Comparison of ENCODE assay signal across 20 cellular contexts in the genomic region with DNA sequence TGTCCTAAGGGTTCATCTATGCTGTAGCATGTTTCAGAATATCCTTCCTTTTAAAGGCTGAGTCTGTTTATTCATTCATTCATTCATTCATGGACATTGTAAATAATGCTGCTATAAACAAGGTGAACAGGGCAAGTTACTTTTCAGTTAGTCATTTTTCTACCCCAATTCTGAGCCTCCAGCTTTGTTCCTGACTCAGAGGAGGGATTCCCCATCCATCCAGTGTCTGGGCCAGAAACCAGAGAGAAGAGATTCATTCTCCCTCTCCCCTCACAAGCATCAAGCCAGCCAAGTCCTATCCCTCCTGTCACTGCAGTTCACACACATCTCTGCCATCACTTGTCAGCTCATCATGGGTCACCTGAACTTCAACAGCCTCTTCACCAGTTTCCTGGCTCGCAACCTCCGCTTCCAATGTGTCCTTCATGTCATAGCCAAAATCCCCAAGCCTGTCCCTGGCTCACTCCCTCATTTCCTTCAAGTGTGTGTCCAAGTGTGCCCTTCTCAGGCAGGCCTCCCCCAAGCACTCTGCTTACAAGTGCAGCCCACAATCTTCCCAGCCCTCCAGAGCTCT.
DNase-seq lines count a peak whose midpoint lies in the region; ATAC-seq, FAIRE-seq and TF ChIP-seq lines count a peak whose summit lies in the region.
"Had no signal": no experiment of that assay in that cellular context is flagged by ENCODE, and none has a peak within 500 bp of the region (broad histone marks: within the 10 kb centered on the region; RNA-seq: fewer than 3 reads in every experiment).

No MANE protein-coding gene starts in this region.

- H3K18ac ChIP-seq in H1 (ENCODE audit: extremely low read depth, low read length): no peak overlapping the region

- H2AK5ac ChIP-seq in H1 (ENCODE audit: low read depth, low read length): 0 out of 2 replicates have a peak overlapping the region, but pooled peaks have one; percentile 28

- no peaks in the 10 kb centered on the region for H3K9me3 Mint-ChIP-seq in T-helper 1 cell treated with Interleukin-12 subunit alpha and Interleukin-12 subunit beta and Interleukin-4 antibody, amounts not matched to agents 30 μg/mL and 1 μg/mL, for 36 hours
- H3K9me3 Mint-ChIP-seq: activated T-cell treated with anti-CD3 and anti-CD28 coated beads, Interleukin-2, amount 50 U/mL, for 4 hours had no signal

- DNase-seq in T-helper 1 cell: no peak
- peak; percentile 20 for DNase-seq in PC-3
- DNase-seq in H1 (ENCODE audit: low read depth in 1 of 2, low spot score in 2 of 2): no peak
- DNase-seq in osteoblast (ENCODE audit: insufficient read length, low spot score, missing footprints): peak; percentile 59
- no peak for DNase-seq in HuH-7.5 (ENCODE audit: low spot score)
- DNase-seq in stimulated activated CD4-positive, alpha-beta T cell treated with anti-CD3 and anti-CD28 coated beads, Interleukin-2, amount 100 ng/mL, for 48 hours: no peak
- DNase-seq: activated CD4-positive, alpha-beta T cell treated with anti-CD3 and anti-CD28 coated beads, Interleukin-2, amount 50 U/mL, for 48 hours; activated T-cell treated with anti-CD3 and anti-CD28 coated beads, Interleukin-2, amount 50 U/mL, for 4 hours; caudate nucleus; CD4-positive, CD25-positive, alpha-beta regulatory T cell; DND-41; effector CD4-positive, alpha-beta T cell; hippocampal formation; kidney; NCI-H1694 treated with DMSO at 0.1 percent for 48 hours; stomach had no signal

- H2BK12ac ChIP-seq in H1 (ENCODE audit: low read depth, low read length): peak overlapping the region; percentile 6; the same call in 1 of the 2 replicates

- no peaks in the 10 kb centered on the region for H3K36me3 Mint-ChIP-seq in T-helper 1 cell treated with Interleukin-12 subunit alpha and Interleukin-12 subunit beta and Interleukin-4 antibody, amounts not matched to agents 30 μg/mL and 1 μg/mL, for 36 hours (ENCODE audit: low read depth)
- H3K36me3 Mint-ChIP-seq: activated naive CD8-positive, alpha-beta T cell; CD4-positive, CD25-positive, alpha-beta regulatory T cell had no signal

- no peak overlapping the region for H4K8ac ChIP-seq in H1 (ENCODE audit: extremely low read depth, insufficient read depth, low read length)

- H4K20me1 ChIP-seq in PC-3 (ENCODE audit: low read length) (no peaks in the 10 kb centered on the region), H1 (replicated peaks in 1 of 2; ENCODE audit: control insufficient read depth in 1 of 2, insufficient read depth in 2 of 2, low read length in 2 of 2) (no peaks in the 10 kb centered on the region), osteoblast (ENCODE audit: insufficient read depth, low read length) (no peaks in the 10 kb centered on the region)

- intact Hi-C loops in PC-3 (cut with micrococcal nuclease): no loop called here

- no peak for TF ChIP-seq EP300 in H1 (IDR thresholded peaks at IDR 0.05; ENCODE audit: borderline replicate concordance in 1 of 2, low read depth in 2 of 2, low read length in 2 of 2)

- no peaks in the 10 kb centered on the region for H3K9me2 ChIP-seq in PC-3 (replicated peaks; ENCODE audit: low read length)

- peaks cover under 1% of the 10 kb centered on the region; the same call in 1 of the 2 replicates for H3K36me3 ChIP-seq in PC-3 (ENCODE audit: low read depth, low read length)
- H3K36me3 ChIP-seq in H1 (ENCODE audit: control insufficient read depth in 2 of 4, insufficient read depth in 4 of 4, low read length in 3 of 4): no peaks in the 10 kb centered on the region
- H3K36me3 ChIP-seq in osteoblast (ENCODE audit: insufficient read depth, low read length): no peaks in the 10 kb centered on the region
- H3K36me3 ChIP-seq: stomach had no signal

- H3K4me2 ChIP-seq in PC-3 (ENCODE audit: low read length): no peak overlapping the region
- H3K4me2 ChIP-seq in H1 (ENCODE audit: insufficient read depth in 1 of 2, low read depth in 2 of 2, low read length in 2 of 2): 0 out of 4 replicates have a peak overlapping the region, but pooled peaks of 1 of the 2 experiments have one; percentile 27
- H3K4me2 ChIP-seq in osteoblast (ENCODE audit: insufficient read depth, low read length): no peak overlapping the region

- peak overlapping the region; percentile 2 for H4K91ac ChIP-seq in H1 (replicated peaks; ENCODE audit: insufficient read length, low read length)

- H2BK120ac ChIP-seq in H1 (replicated peaks; ENCODE audit: low read depth, low read length): no peak overlapping the region

- H3K79me2 ChIP-seq in PC-3 (ENCODE audit: low read length): no peaks in the 10 kb centered on the region
- peaks cover 0 to under 1% of the 10 kb centered on the region in 2 experiments; a peak in 1 of 4 replicates for H3K79me2 ChIP-seq in H1 (ENCODE audit: control insufficient read depth in 1 of 2, insufficient read depth in 2 of 2, low read length in 2 of 2)
- H3K79me2 ChIP-seq in osteoblast (ENCODE audit: insufficient read depth, low read length): no peaks in the 10 kb centered on the region

- H2BK15ac ChIP-seq in H1 (ENCODE audit: low read length): no peak overlapping the region

- H3K9me3 ChIP-seq in PC-3 (ENCODE audit: low read length): no peaks in the 10 kb centered on the region
- H3K9me3 ChIP-seq in H1 (ENCODE audit: insufficient read depth in 2 of 2, low read depth in 1 of 2, low read length in 1 of 2): no peaks in the 10 kb centered on the region
- H3K9me3 ChIP-seq in osteoblast (ENCODE audit: low read depth, low read length): no peaks in the 10 kb centered on the region
- H3K9me3 ChIP-seq: stomach had no signal

- no peak overlapping the region for H3K14ac ChIP-seq in H1 (ENCODE audit: insufficient read length)

- H2AFZ ChIP-seq in PC-3 (ENCODE audit: low read length): no peak overlapping the region
- H2AFZ ChIP-seq in H1 (ENCODE audit: low read length): no peak overlapping the region
- no peak overlapping the region for H2AFZ ChIP-seq in osteoblast (ENCODE audit: low read length)

- H3K9ac ChIP-seq in PC-3 (ENCODE audit: low read length): no peak overlapping the region
- no peak overlapping the region for H3K9ac ChIP-seq in H1 (replicated peaks in 1 of 4; ENCODE audit: extremely low read depth in 1 of 4, low read depth in 3 of 4, low read length in 3 of 4)

- no peak overlapping the region for H2BK5ac ChIP-seq in H1 (ENCODE audit: low read depth, low read length)

- no peak overlapping the region for H3K56ac ChIP-seq in H1 (replicated peaks; ENCODE audit: insufficient read length, low read depth, low read length)

- no peak for TF ChIP-seq RAD21 in H1 (IDR thresholded peaks at IDR 0.05 in 1 of 2, conservative IDR thresholded peaks at IDR 0.05 in 1 of 2; ENCODE audit: low read depth in 2 of 2, low read length in 2 of 2)

- H3K27me3 Mint-ChIP-seq in T-helper 1 cell treated with Interleukin-12 subunit alpha and Interleukin-12 subunit beta and Interleukin-4 antibody, amounts not matched to agents 30 μg/mL and 1 μg/mL, for 36 hours (ENCODE audit: low read depth): no peaks in the 10 kb centered on the region
- H3K27me3 Mint-ChIP-seq: activated naive CD8-positive, alpha-beta T cell; CD4-positive, CD25-positive, alpha-beta regulatory T cell had no signal

- no peak for TF ChIP-seq POLR2A in H1 (IDR thresholded peaks at IDR 0.05; ENCODE audit: control extremely low read depth in 1 of 2, low read depth in 2 of 2, low read length in 2 of 2)

- 100% methylated on average over 2 of the region's 2 CpGs; no CpG with 5 or more reads in 1 of the 2 experiments for WGBS in H1 (ENCODE audit: extremely low coverage in 1 of 2, insufficient coverage in 1 of 2, insufficient read length in 1 of 2, insufficient replicate concordance in 2 of 2, low coverage in 1 of 2, low lambda C conversion rate in 2 of 2, missing lambda C conversion rate in 1 of 2), 2 experiments

- 0 out of 2 replicates have a peak, but pooled peaks cover under 1% of the 10 kb centered on the region for H3K23me2 ChIP-seq in H1 (ENCODE audit: low read depth, low read length)

- H3K23ac ChIP-seq in H1 (ENCODE audit: insufficient read length): no peak overlapping the region

- H3F3A ChIP-seq in PC-3 (ENCODE audit: low read length, unreplicated experiment): no peaks in the 10 kb centered on the region

- H3K4me3 ChIP-seq in PC-3 (ENCODE audit: low read length): no peak overlapping the region
- H3K4me3 ChIP-seq in H1 (ENCODE audit: extremely low read depth in 1 of 4, insufficient read depth in 2 of 4, low read depth in 3 of 4, low read length in 4 of 4): no peak overlapping the region
- H3K4me3 ChIP-seq in osteoblast (ENCODE audit: insufficient read depth, low read length): no peak overlapping the region
- H3K4me3 ChIP-seq: stomach had no signal

- no peak overlapping the region for H2BK20ac ChIP-seq in H1 (ENCODE audit: low read length)

- H3K4ac ChIP-seq in H1 (replicated peaks; ENCODE audit: insufficient read length, low read depth, low read length): no peak overlapping the region

- no peaks in the 10 kb centered on the region for H3K27me3 ChIP-seq in PC-3 (ENCODE audit: low read length)
- no peaks in the 10 kb centered on the region for H3K27me3 ChIP-seq in H1 (replicated peaks in 1 of 4; ENCODE audit: control insufficient read depth in 3 of 4, extremely low read depth in 1 of 4, insufficient read depth in 3 of 4, low read length in 3 of 4)
- H3K27me3 ChIP-seq in osteoblast (ENCODE audit: insufficient read depth, low read length): no peaks in the 10 kb centered on the region
- H3K27me3 ChIP-seq: stomach had no signal

- no peak overlapping the region for H3K4me3 Mint-ChIP-seq in T-helper 1 cell treated with Interleukin-12 subunit alpha and Interleukin-12 subunit beta and Interleukin-4 antibody, amounts not matched to agents 30 μg/mL and 1 μg/mL, for 36 hours
- H3K4me3 Mint-ChIP-seq: activated naive CD8-positive, alpha-beta T cell; activated T-cell treated with anti-CD3 and anti-CD28 coated beads, Interleukin-2, amount 50 U/mL, for 4 hours; CD4-positive, CD25-positive, alpha-beta regulatory T cell had no signal

- POLR2A ChIA-PET in PC-3 (lab: Charles Lee; ENCODE audit: unreplicated experiment): no interaction called here
- POLR2A ChIA-PET in H1 (lab: Charles Lee; ENCODE audit: partially characterized antibody): no interaction called here

- no peak for ATAC-seq in PC-3
- no peak for ATAC-seq in GM19395 (IDR thresholded peaks at IDR 0.05; ENCODE audit: unreplicated experiment)
- ATAC-seq: activated T-cell treated with anti-CD3 and anti-CD28 coated beads, Interleukin-2, amount 50 U/mL, for 4 hours had no signal

- H3K27ac Mint-ChIP-seq in T-helper 1 cell treated with Interleukin-12 subunit alpha and Interleukin-12 subunit beta and Interleukin-4 antibody, amounts not matched to agents 30 μg/mL and 1 μg/mL, for 36 hours: peak overlapping the region; percentile 33
- H3K27ac Mint-ChIP-seq: activated naive CD8-positive, alpha-beta T cell; CD4-positive, CD25-positive, alpha-beta regulatory T cell had no signal

- no peak for FAIRE-seq in H1 (lab: Jason Lieb, UNC)
- FAIRE-seq: GM19239, kidney had no signal

- no peaks in the 10 kb centered on the region for H3K79me1 ChIP-seq in H1 (ENCODE audit: low read depth, low read length)

- CTCF ChIA-PET in PC-3 (lab: Charles Lee) (no interaction called here), H1 (lab: Charles Lee; ENCODE audit: partially characterized antibody) (interaction anchor here (1.3 kb wide), 1 partner anchor 194 kb away, joined by 4 read pairs; no protein-coding TSS in a partner anchor)

- peaks cover 5% of the 10 kb centered on the region for H3K4me1 Mint-ChIP-seq in T-helper 1 cell treated with Interleukin-12 subunit alpha and Interleukin-12 subunit beta and Interleukin-4 antibody, amounts not matched to agents 30 μg/mL and 1 μg/mL, for 36 hours (ENCODE audit: low read depth)

- no peak for TF ChIP-seq CTCF in PC-3 (conservative IDR thresholded peaks at IDR 0.05; ENCODE audit: low read depth, low read length)
- no peak for TF ChIP-seq CTCF in H1 (IDR thresholded peaks at IDR 0.05; ENCODE audit: control extremely low read depth in 1 of 3, insufficient read depth in 1 of 3, low read depth in 1 of 3, low read length in 3 of 3)
- TF ChIP-seq CTCF in osteoblast (IDR thresholded peaks at IDR 0.05; ENCODE audit: extremely low read depth, low read depth, low read length): no peak

- H3K4me1 ChIP-seq in PC-3 (ENCODE audit: insufficient read depth, low read length) (no peaks in the 10 kb centered on the region), H1 (replicated peaks in 1 of 4; ENCODE audit: control insufficient read depth in 3 of 4, insufficient read depth in 4 of 4, low read length in 3 of 4) (peaks cover 3 to 19% (median 10%) of the 10 kb centered on the region in 4 experiments; a peak in 5 of 7 replicates), osteoblast (ENCODE audit: insufficient read depth, low read length) (peaks cover 39% of the 10 kb centered on the region)
- H3K4me1 ChIP-seq: stomach had no signal

- H4K5ac ChIP-seq in H1 (ENCODE audit: insufficient read length, low read depth, low read length): no peak overlapping the region

- H3K27ac ChIP-seq in PC-3 (ENCODE audit: low read length): no peak overlapping the region
- H3K27ac ChIP-seq in H1 (ENCODE audit: low read depth, low read length): no peak overlapping the region
- no peak overlapping the region for H3K27ac ChIP-seq in osteoblast (ENCODE audit: low read depth, low read length)
- H3K27ac ChIP-seq: stomach had no signal

- BruUV-seq in PC-3 (replicated peaks; lab: Mats Ljungman, UMichigan): no TSS peak

Comparison
In these comparisons a context has a peak if more than half of its experiments do, and no peak if none do; other contexts are left out.
1. DNase-seq: peak in PC-3 (single experiment) and osteoblast (single experiment); none in T-helper 1 cell (0 of 5), H1 (0 of 2), HuH-7.5 (single experiment) and stimulated activated CD4-positive, alpha-beta T cell treated with anti-CD3 and anti-CD28 coated beads, Interleukin-2, amount 100 ng/mL, for 48 hours (0 of 2).